In genomic region chr17:2931901-2932300, GRCh38 we compare ENCODE assay signal across 31 cellular contexts.
DNase-seq lines count a peak whose midpoint lies in the region; ATAC-seq, FAIRE-seq and TF ChIP-seq lines count a peak whose summit lies in the region.
"Had no signal": no experiment of that assay in that cellular context is flagged by ENCODE, and none has a peak within 500 bp of the region (broad histone marks: within the 10 kb centered on the region; RNA-seq: fewer than 3 reads in every experiment).

No MANE protein-coding gene starts in this region.

- H3K9me3 ChIP-seq in BLaER1 (no peaks in the 10 kb centered on the region), kidney (ENCODE audit: control insufficient read depth in 1 of 2, low read length in 2 of 2) (no peaks in the 10 kb centered on the region)
- H3K9me3 ChIP-seq: BE2C, esophagus muscularis mucosa, heart left ventricle, mucosa of descending colon, Peyer's patch, sigmoid colon had no signal

- H3K27ac Mint-ChIP-seq in central memory CD8-positive, alpha-beta T cell (ENCODE audit: low read depth): peak overlapping the region; percentile 66
- H3K27ac Mint-ChIP-seq in naive B cell: peak overlapping the region in 4 of 6 donors; percentile 50 to 85 (median 65)
- no peak overlapping the region for H3K27ac Mint-ChIP-seq in activated CD8-positive, alpha-beta T cell treated with anti-CD3 and anti-CD28 coated beads for 36 hours
- H3K27ac Mint-ChIP-seq: activated naive CD8-positive, alpha-beta T cell treated with anti-CD3 and anti-CD28 coated beads, Interleukin-2, amount 50 U/mL, for 24 hours had no signal

- H3K36me3 ChIP-seq in BLaER1 (peaks cover 52% of the 10 kb centered on the region), kidney (ENCODE audit: control insufficient read depth in 1 of 2, insufficient read depth in 2 of 2, low read length in 2 of 2) (no peaks in the 10 kb centered on the region)
- H3K36me3 ChIP-seq: BE2C, Peyer's patch, sigmoid colon, tibial nerve had no signal

- H3K27me3 Mint-ChIP-seq in central memory CD8-positive, alpha-beta T cell: no peaks in the 10 kb centered on the region
- peaks cover 0 to 14% (median 11%) of the 10 kb centered on the region in 3 donors for H3K27me3 Mint-ChIP-seq in naive B cell
- H3K27me3 Mint-ChIP-seq in activated CD8-positive, alpha-beta T cell treated with anti-CD3 and anti-CD28 coated beads for 36 hours: no peaks in the 10 kb centered on the region
- H3K27me3 Mint-ChIP-seq: activated naive CD8-positive, alpha-beta T cell treated with anti-CD3 and anti-CD28 coated beads, Interleukin-2, amount 50 U/mL, for 24 hours; effector memory CD8-positive, alpha-beta T cell had no signal

- H3K27ac ChIP-seq in BLaER1: peak overlapping the region; percentile 83
- no peak overlapping the region for H3K27ac ChIP-seq in kidney (ENCODE audit: low read depth in 2 of 2, low read length in 2 of 2)
- H3K27ac ChIP-seq: esophagus muscularis mucosa, heart left ventricle, sigmoid colon, tibial nerve had no signal

- POLR2A ChIA-PET in activated CD8-positive, alpha-beta T cell treated with anti-CD3 and anti-CD28 coated beads for 36 hours (lab: Charles Lee): no interaction called here

- peak; percentile 25 for DNase-seq in NCI-H82 treated with DMSO at 0.1 percent for 48 hours (lab: John Stamatoyannopoulos, UW; ENCODE audit: unreplicated experiment)
- DNase-seq in central memory CD8-positive, alpha-beta T cell (ENCODE audit: low spot score in 2 of 2): no peak
- DNase-seq in naive B cell: no peak
- DNase-seq in kidney: no peak
- DNase-seq in left lobe of liver (ENCODE audit: low spot score): no peak
- DNase-seq in activated CD8-positive, alpha-beta T cell treated with anti-CD3 and anti-CD28 coated beads for 36 hours: no peak
- DNase-seq: activated CD4-positive, alpha-beta T cell treated with anti-CD3 and anti-CD28 coated beads for 48 hours; activated gamma-delta T cell; activated naive CD8-positive, alpha-beta T cell treated with anti-CD3 and anti-CD28 coated beads, Interleukin-2, amount 50 U/mL, for 24 hours; activated T-cell treated with anti-CD3 and anti-CD28 coated beads, Interleukin-2, amount 50 U/mL, for 1 hour; BE2C; central memory CD4-positive, alpha-beta T cell; effector memory CD8-positive, alpha-beta T cell; foreskin fibroblast; HCEC 1CT; heart left ventricle; kidney glomerular epithelial cell; mucosa of descending colon; NCI-H1417 treated with DMSO at 0.1 percent for 48 hours; NCI-H2029 treated with DMSO at 0.1 percent for 48 hours; NCI-H226; Peyer's patch; SHP77; sigmoid colon; stimulated activated CD4-positive, alpha-beta T cell treated with anti-CD3 and anti-CD28 coated beads, Interleukin-4, amount 100 ng/mL, for 24 hours had no signal

- H3K9ac ChIP-seq in BLaER1 (peak overlapping the region; percentile 52), kidney (ENCODE audit: low read length in 2 of 2) (no peak overlapping the region)

- no peaks in the 10 kb centered on the region for H3K27me3 ChIP-seq in BLaER1
- H3K27me3 ChIP-seq: BE2C, esophagus muscularis mucosa, heart left ventricle, Peyer's patch, sigmoid colon, tibial nerve had no signal

- H3K4me2 ChIP-seq in BLaER1: peak overlapping the region; percentile 78

- no peak for FAIRE-seq in kidney (lab: Jason Lieb, UNC)
- FAIRE-seq: GM12878 had no signal

- no peaks in the 10 kb centered on the region for H3K9me3 Mint-ChIP-seq in central memory CD8-positive, alpha-beta T cell
- H3K9me3 Mint-ChIP-seq in naive B cell: peaks cover 0 to 4% (median 0%) of the 10 kb centered on the region in 7 donors
- no peaks in the 10 kb centered on the region for H3K9me3 Mint-ChIP-seq in activated CD8-positive, alpha-beta T cell treated with anti-CD3 and anti-CD28 coated beads for 36 hours
- H3K9me3 Mint-ChIP-seq: activated naive CD8-positive, alpha-beta T cell treated with anti-CD3 and anti-CD28 coated beads, Interleukin-2, amount 50 U/mL, for 24 hours; effector memory CD8-positive, alpha-beta T cell had no signal

- CTCF ChIA-PET in activated CD8-positive, alpha-beta T cell treated with anti-CD3 and anti-CD28 coated beads for 36 hours (lab: Charles Lee): interaction anchor here (1.1 to 3.4 kb wide), 2 partner anchors 83 to 146 kb away, joined by 3 to 31 read pairs; no protein-coding TSS in a partner anchor

- H3K4me1 ChIP-seq in BLaER1: peaks cover 96% of the 10 kb centered on the region
- H3K4me1 ChIP-seq in kidney (ENCODE audit: control insufficient read depth in 1 of 2, insufficient read depth in 1 of 2, low read depth in 1 of 2, low read length in 2 of 2): peaks cover 0 to 7% of the 10 kb centered on the region in 2 donors
- H3K4me1 ChIP-seq: esophagus muscularis mucosa, heart left ventricle, sigmoid colon, tibial nerve had no signal

- intact Hi-C loops in kidney (cut with DNase I): no loop called here
- intact Hi-C loops in activated CD8-positive, alpha-beta T cell treated with anti-CD3 and anti-CD28 coated beads for 36 hours (cut with micrococcal nuclease): no loop called here

- H3K36me3 Mint-ChIP-seq in central memory CD8-positive, alpha-beta T cell (ENCODE audit: insufficient read depth): peaks cover 20% of the 10 kb centered on the region
- H3K36me3 Mint-ChIP-seq in naive B cell: peaks cover 6 to 7% of the 10 kb centered on the region in 2 donors
- no peaks in the 10 kb centered on the region for H3K36me3 Mint-ChIP-seq in activated CD8-positive, alpha-beta T cell treated with anti-CD3 and anti-CD28 coated beads for 36 hours (ENCODE audit: low read depth)

- H3K4me3 Mint-ChIP-seq in central memory CD8-positive, alpha-beta T cell: no peak overlapping the region
- peak overlapping the region in 6 of 8 donors; percentile 7 to 87 (median 79) for H3K4me3 Mint-ChIP-seq in naive B cell
- no peak overlapping the region for H3K4me3 Mint-ChIP-seq in activated CD8-positive, alpha-beta T cell treated with anti-CD3 and anti-CD28 coated beads for 36 hours
- H3K4me3 Mint-ChIP-seq: activated naive CD8-positive, alpha-beta T cell treated with anti-CD3 and anti-CD28 coated beads, Interleukin-2, amount 50 U/mL, for 24 hours; effector memory CD8-positive, alpha-beta T cell had no signal

- peaks cover 45% of the 10 kb centered on the region for H3K4me1 Mint-ChIP-seq in central memory CD8-positive, alpha-beta T cell
- peaks cover 36 to 52% (median 44%) of the 10 kb centered on the region in 3 donors for H3K4me1 Mint-ChIP-seq in naive B cell
- H3K4me1 Mint-ChIP-seq in activated CD8-positive, alpha-beta T cell treated with anti-CD3 and anti-CD28 coated beads for 36 hours (ENCODE audit: low read depth): peaks cover 2% of the 10 kb centered on the region

- ATAC-seq in central memory CD8-positive, alpha-beta T cell (replicated peaks; ENCODE audit: extremely low read depth, poor library complexity, severe bottlenecking): no peak
- ATAC-seq in naive B cell (ENCODE audit: low read depth in 2 of 2) (no peak), left lobe of liver (no peak), GM19328 (IDR thresholded peaks at IDR 0.05; ENCODE audit: unreplicated experiment) (no peak)
- ATAC-seq in activated CD8-positive, alpha-beta T cell treated with anti-CD3 and anti-CD28 coated beads for 36 hours: no peak
- ATAC-seq: activated naive CD8-positive, alpha-beta T cell treated with anti-CD3 and anti-CD28 coated beads, Interleukin-2, amount 50 U/mL, for 24 hours; effector memory CD8-positive, alpha-beta T cell; heart left ventricle had no signal

- H3K4me3 ChIP-seq in BLaER1 (peak overlapping the region; percentile 44), kidney (ENCODE audit: low read length in 2 of 2) (no peak overlapping the region)
- H3K4me3 ChIP-seq: esophagus muscularis mucosa, GM12878, heart left ventricle, lung, mucosa of descending colon, sigmoid colon, tibial nerve had no signal

- no peak for TF ChIP-seq CTCF in kidney (IDR thresholded peaks at IDR 0.05; ENCODE audit: borderline replicate concordance, extremely low read depth, insufficient read depth)
- no peak for TF ChIP-seq CTCF in activated CD8-positive, alpha-beta T cell treated with anti-CD3 and anti-CD28 coated beads for 36 hours (IDR thresholded peaks at IDR 0.05)

- H4K20me1 ChIP-seq in BLaER1: peaks cover 94% of the 10 kb centered on the region

Comparison
In these comparisons a context has a peak if more than half of its experiments do, and no peak if none do; other contexts are left out.
1. H3K4me3 Mint-ChIP-seq: peak in naive B cell (6 of 8); none in central memory CD8-positive, alpha-beta T cell (single experiment) and activated CD8-positive, alpha-beta T cell treated with anti-CD3 and anti-CD28 coated beads for 36 hours (single experiment).